Comparison of ENCODE assay signal across 22 cellular contexts in the genomic region with DNA sequence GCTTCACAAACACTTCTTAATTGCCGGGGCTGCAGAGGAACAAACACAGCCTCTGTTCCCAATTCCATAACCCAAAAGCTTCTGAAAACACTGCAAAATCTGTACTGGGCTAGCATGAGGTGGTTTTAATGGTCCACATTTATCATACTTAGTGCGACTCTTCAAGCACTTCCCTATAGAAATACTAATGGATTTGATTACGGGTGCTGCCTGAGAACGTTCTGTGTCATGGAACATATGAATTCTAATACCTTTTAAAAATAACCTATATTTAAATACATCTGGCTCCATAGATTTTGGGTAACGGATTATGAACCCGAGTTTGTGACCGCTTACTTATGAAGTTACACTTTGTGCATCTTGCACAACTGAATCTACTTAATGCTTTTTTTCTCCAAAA. TPM values are rescaled to one million over a fixed set of nuclear protein-coding genes. Genes with fewer than 3 reads are reported as not detected.
DNase-seq lines count a peak whose midpoint lies in the region; ATAC-seq and TF ChIP-seq lines count a peak whose summit lies in the region.
"Had no signal": no experiment of that assay in that cellular context is flagged by ENCODE, and none has a peak within 500 bp of the region (broad histone marks: within the 10 kb centered on the region; RNA-seq: fewer than 3 reads in every experiment).

No MANE protein-coding gene starts in this region.

- no peaks in the 10 kb centered on the region for H3K9me2 ChIP-seq in OCI-LY1 (ENCODE audit: low read depth, low read length)

- H4K20me1 ChIP-seq in OCI-LY1 (ENCODE audit: insufficient read depth, low read length), result no peaks in the 10 kb centered on the region

- H3K36me3 ChIP-seq in OCI-LY1 (ENCODE audit: insufficient read depth, low read length) (peaks cover 13% of the 10 kb centered on the region), gastroesophageal sphincter (no peaks in the 10 kb centered on the region)

- H2AFZ ChIP-seq in OCI-LY1 (ENCODE audit: low read length), result no peak overlapping the region

- peaks cover 33% of the 10 kb centered on the region for H3K4me1 Mint-ChIP-seq in progenitor cell of endocrine pancreas (ENCODE audit: low read depth)

- no peak overlapping the region for H3K4me3 Mint-ChIP-seq in progenitor cell of endocrine pancreas (ENCODE audit: low read depth)
- H3K4me3 Mint-ChIP-seq: CD14-positive monocyte; T-helper 1 cell treated with Interleukin-12 subunit alpha and Interleukin-12 subunit beta and Interleukin-4 antibody, amounts not matched to agents 30 μg/mL and 1 μg/mL, for 36 hours had no signal

- TF ChIP-seq POLR2A in gastroesophageal sphincter (IDR thresholded peaks at IDR 0.05), result no peak

- H3K9me3 ChIP-seq in OCI-LY1 (ENCODE audit: low read length) (no peaks in the 10 kb centered on the region), gastroesophageal sphincter (no peaks in the 10 kb centered on the region)

- no peak for ATAC-seq in gastroesophageal sphincter

- DNase-seq in NCI-H748 (lab: John Stamatoyannopoulos, UW; ENCODE audit: unreplicated experiment) (peak; percentile 98), NCI-H748 treated with DMSO at 0.1 percent for 48 hours (lab: John Stamatoyannopoulos, UW) (no peak), NCI-H2081 treated with DMSO at 0.1 percent for 48 hours (lab: John Stamatoyannopoulos, UW) (peak; percentile 73), progenitor cell of endocrine pancreas (ENCODE audit: low spot score, unreplicated experiment) (no peak), LoVo (ENCODE audit: low spot score) (no peak), middle frontal gyrus (ENCODE audit: extremely low spot score, low spot score) (no peak)
- DNase-seq: AML-193, DMS53, H7, Kasumi-1, MM.1S, NCI-H1048, NCI-H1694, NCI-H2107, NCI-H345, NCI-H524, OCI-M1 had no signal

- 90 to 93% methylated on average over 6 to 7 of the region's 7 CpGs for WGBS in gastroesophageal sphincter (ENCODE audit: low coverage in 1 of 2), 2 donors

- H3K4me1 ChIP-seq in OCI-LY1 (ENCODE audit: insufficient read depth, low read length, severe bottlenecking), result peaks cover 91% of the 10 kb centered on the region
- peaks cover 0 to 22% (median 0%) of the 10 kb centered on the region in 3 donors for H3K4me1 ChIP-seq in gastroesophageal sphincter

- H3K27ac Mint-ChIP-seq in progenitor cell of endocrine pancreas, result peak overlapping the region; percentile 13
- H3K27ac Mint-ChIP-seq: T-helper 1 cell treated with Interleukin-12 subunit alpha and Interleukin-12 subunit beta and Interleukin-4 antibody, amounts not matched to agents 30 μg/mL and 1 μg/mL, for 36 hours had no signal

- peak overlapping the region; percentile 64 for H3K4me2 ChIP-seq in OCI-LY1 (ENCODE audit: low read length)

- peaks cover 12% of the 10 kb centered on the region for H3K79me2 ChIP-seq in OCI-LY1 (ENCODE audit: insufficient read depth, low read length)

- peaks cover 3% of the 10 kb centered on the region for H3K36me3 Mint-ChIP-seq in progenitor cell of endocrine pancreas (ENCODE audit: insufficient read depth)

- TF ChIP-seq EP300 in gastroesophageal sphincter (IDR thresholded peaks at IDR 0.05), result no peak

- peak overlapping the region; percentile 49 for H3K4me3 ChIP-seq in OCI-LY1 (ENCODE audit: low read depth, low read length, poor library complexity, severe bottlenecking)
- no peak overlapping the region for H3K4me3 ChIP-seq in gastroesophageal sphincter

- H3K27me3 Mint-ChIP-seq in progenitor cell of endocrine pancreas, result no peaks in the 10 kb centered on the region
- H3K27me3 Mint-ChIP-seq: IgD-negative memory B cell had no signal

- peak overlapping the region; percentile 74 for H3K9ac ChIP-seq in OCI-LY1 (ENCODE audit: low read length)

- H3K27me3 ChIP-seq in OCI-LY1 (ENCODE audit: insufficient read depth, low read length) (no peaks in the 10 kb centered on the region), gastroesophageal sphincter (no peaks in the 10 kb centered on the region)

- H3K9me3 Mint-ChIP-seq in progenitor cell of endocrine pancreas (ENCODE audit: low read depth), result peaks cover 2% of the 10 kb centered on the region
- H3K9me3 Mint-ChIP-seq: CD14-positive monocyte; IgD-negative memory B cell; T-helper 1 cell treated with Interleukin-12 subunit alpha and Interleukin-12 subunit beta and Interleukin-4 antibody, amounts not matched to agents 30 μg/mL and 1 μg/mL, for 36 hours had no signal

- H3F3A ChIP-seq in OCI-LY1 (ENCODE audit: insufficient read depth, low read length), result no peaks in the 10 kb centered on the region; the same call in 1 of the 2 replicates

- TF ChIP-seq CTCF in OCI-LY1 (IDR thresholded peaks at IDR 0.05; ENCODE audit: low read length), result no peak
- TF ChIP-seq CTCF in progenitor cell of endocrine pancreas (IDR thresholded peaks at IDR 0.05; ENCODE audit: unreplicated experiment), result no peak
- TF ChIP-seq CTCF in gastroesophageal sphincter (IDR thresholded peaks at IDR 0.05), result no peak

- H3K27ac ChIP-seq in OCI-LY1 (ENCODE audit: low read depth, low read length, poor library complexity, severe bottlenecking) (peak overlapping the region; percentile 100), gastroesophageal sphincter (no peak overlapping the region)

RNA-seq across cellular contexts. Expression of a gene that starts 35.4 kb away (rescaled TPM):
- total RNA-seq in progenitor cell of endocrine pancreas, result 7.6 and 7.8 TPM in 2 replicates
- 1 to 10 TPM; 4.0 to 9.3 (median 5.7) TPM for total RNA-seq in gastroesophageal sphincter

RNA-seq across cellular contexts. Expression of a gene that starts 35.9 kb away (rescaled TPM):
- total RNA-seq in progenitor cell of endocrine pancreas, result 53.6 and 59.9 TPM in 2 replicates
- total RNA-seq in gastroesophageal sphincter, result 10 to 100 TPM in 1 of 4 donors, 1 to 10 TPM in 3; 4.8 to 10.5 (median 8.1) TPM

Comparison
In these comparisons a context has a peak if more than half of its experiments do, and no peak if none do; other contexts are left out.
1. DNase-seq: peak in NCI-H748 (single experiment) and NCI-H2081 treated with DMSO at 0.1 percent for 48 hours (single experiment); none in NCI-H748 treated with DMSO at 0.1 percent for 48 hours (single experiment), progenitor cell of endocrine pancreas (single experiment), LoVo (single experiment) and middle frontal gyrus (single experiment).